Comparison of ENCODE assay signal across 8 cellular contexts in genomic region chr7:909358-910329, GRCh38. TPM values are rescaled to one million over a fixed set of nuclear protein-coding genes. Genes with fewer than 3 reads are reported as not detected.
DNase-seq lines count a peak whose midpoint lies in the region; ATAC-seq, FAIRE-seq and TF ChIP-seq lines count a peak whose summit lies in the region.

No MANE protein-coding gene starts in this region.

- TF ChIP-seq CTCF in Peyer's patch (IDR thresholded peaks at IDR 0.05): no peak
- TF ChIP-seq CTCF in epithelial cell of esophagus (IDR thresholded peaks at IDR 0.05; ENCODE audit: insufficient read depth, low read depth, low read length, missing control alignments): no peak
- no peak for TF ChIP-seq CTCF in GM10266 (IDR thresholded peaks at IDR 0.05; ENCODE audit: control insufficient read depth, insufficient read depth, low read depth, missing control alignments)
- TF ChIP-seq CTCF in Caco-2 (IDR thresholded peaks at IDR 0.05; ENCODE audit: insufficient read depth in 1 of 2, low read depth in 1 of 2, low read length in 1 of 2, severe bottlenecking in 1 of 2, unreplicated experiment in 1 of 2): no peak

- no peak overlapping the region for H3K4me3 Mint-ChIP-seq in Caco-2 (ENCODE audit: unreplicated experiment)

- H3K36me3 ChIP-seq in Peyer's patch (peaks cover 0 to 11% (median 0%) of the 10 kb centered on the region in 3 donors), Caco-2 (ENCODE audit: control insufficient read depth, insufficient read depth, low read length) (no peaks in the 10 kb centered on the region)

- no peak for ATAC-seq in GM19328 (IDR thresholded peaks at IDR 0.05; ENCODE audit: unreplicated experiment)

- H3K36me3 Mint-ChIP-seq in Caco-2 (ENCODE audit: insufficient read depth, unreplicated experiment): peaks cover 6% of the 10 kb centered on the region

- peak; percentile 89 for FAIRE-seq in GM18507 (lab: Jason Lieb, UNC)

- no peak overlapping the region for H3K27ac Mint-ChIP-seq in Caco-2 (ENCODE audit: unreplicated experiment)

- no peaks in the 10 kb centered on the region for H3K9me3 Mint-ChIP-seq in Caco-2 (ENCODE audit: unreplicated experiment)

- H3K4me1 ChIP-seq in Peyer's patch (peaks cover 0 to 47% (median 11%) of the 10 kb centered on the region in 4 donors), Caco-2 (no peaks in the 10 kb centered on the region)

- no peak for DNase-seq in GM18507 (ENCODE audit: extremely low spot score, insufficient read length, low read depth)
- peak; percentile 73 to 83 (median 80) for DNase-seq in Peyer's patch
- peak; percentile 27 for DNase-seq in epithelial cell of esophagus (ENCODE audit: low read depth)
- DNase-seq in myocyte (ENCODE audit: low read depth): peak; percentile 54
- no peak for DNase-seq in GM10266 (ENCODE audit: extremely low spot score)
- DNase-seq in NCI-H82 treated with DMSO at 0.1 percent for 48 hours (lab: John Stamatoyannopoulos, UW; ENCODE audit: unreplicated experiment): no peak
- DNase-seq in Caco-2: no peak

- no peak for TF ChIP-seq POLR2A in Peyer's patch (IDR thresholded peaks at IDR 0.05)

- H3K27ac ChIP-seq in Peyer's patch: peak overlapping the region in 3 of 4 donors; percentile 52 to 70 (median 55)

- H3K9me3 ChIP-seq in Peyer's patch: no peaks in the 10 kb centered on the region
- no peaks in the 10 kb centered on the region for H3K9me3 ChIP-seq in Caco-2

- H3K27me3 Mint-ChIP-seq in Caco-2 (ENCODE audit: insufficient read depth, unreplicated experiment): no peaks in the 10 kb centered on the region

- peak overlapping the region; percentile 17 to 41 (median 38) for H3K4me3 ChIP-seq in Peyer's patch
- H3K4me3 ChIP-seq in epithelial cell of esophagus (ENCODE audit: low read length): no peak overlapping the region
- H3K4me3 ChIP-seq in Caco-2 (ENCODE audit: low read depth, low read length): no peak overlapping the region

- CTCF ChIA-PET in Caco-2 (lab: Charles Lee): interaction anchor here (0.7 kb wide), 1 partner anchor 40 kb away, joined by 4 read pairs; no protein-coding TSS in a partner anchor

- H3K4me1 Mint-ChIP-seq in Caco-2 (ENCODE audit: low read depth, unreplicated experiment): no peaks in the 10 kb centered on the region

- POLR2A ChIA-PET in Caco-2 (lab: Charles Lee): no interaction called here

- no peaks in the 10 kb centered on the region for H3K27me3 ChIP-seq in Peyer's patch
- no peaks in the 10 kb centered on the region for H3K27me3 ChIP-seq in Caco-2 (replicated peaks; ENCODE audit: control insufficient read depth, insufficient read depth, low read length)

- no TSS peak for BruUV-seq in Caco-2 (replicated peaks; lab: Mats Ljungman, UMichigan)

- intact Hi-C loops in Caco-2 (cut with micrococcal nuclease; ENCODE audit: unreplicated experiment): loop anchor here (5.0 kb wide), 1 partner anchor 38 kb away; no protein-coding TSS in a partner anchor

RNA-seq across cellular contexts. Expression of gene GET4, which starts 33.3 kb away (rescaled TPM):
- total RNA-seq in Peyer's patch (10 to 100 TPM; 29.7 to 93.3 (median 56.8) TPM), myocyte (47.6 and 57.2 TPM in 2 replicates), Caco-2 (2022) (124 and 130 TPM in 2 replicates)
- polyA plus RNA-seq in myocyte (2012): 48.5 TPM

RNA-seq across cellular contexts. Expression of gene ADAP1, which starts 44.8 kb away (rescaled TPM):
- 100 to 1,000 TPM; 102 to 146 (median 133) TPM for total RNA-seq in Peyer's patch
- total RNA-seq in myocyte: 0.56 and 1.6 TPM in 2 replicates
- polyA plus RNA-seq in myocyte (2012): 0.28 TPM
- total RNA-seq in Caco-2 (2022): 65.6 and 77.6 TPM in 2 replicates

Comparison
In these comparisons a context has a peak if more than half of its experiments do, and no peak if none do; other contexts are left out.
1. DNase-seq: peak in Peyer's patch (3 of 3), epithelial cell of esophagus (single experiment) and myocyte (single experiment); none in GM18507 (single experiment), GM10266 (single experiment), NCI-H82 treated with DMSO at 0.1 percent for 48 hours (single experiment) and Caco-2 (0 of 2).
2. H3K4me3 ChIP-seq: peak in Peyer's patch (4 of 4); none in epithelial cell of esophagus (single experiment) and Caco-2 (single experiment).
3. RNA of gene ADAP1, which starts 44.8 kb away (total RNA-seq): 102 to 146 TPM in Peyer's patch and 65.6 to 77.6 TPM in Caco-2; 0.56 to 1.6 TPM in myocyte; every median in the first group is over 10 times any median in the second.